ENCODE assay signal across 1 cellular context in genomic region chr12:79935021-79935623, GRCh38.
TF ChIP-seq lines count a peak whose summit lies in the region.

PPP1R12A (minus strand) TSS chr12:79935097; CDS start chr12:79934931, 166 bp downstream.

TF ChIP-seq in WTC11, 78 proteins besides CTCF, POLR2A, EP300 and RAD21 (continued from another document):
- TF ChIP-seq ATF3 (CRISPR knock-in tag; conservative IDR thresholded peaks at IDR 0.05) = no peak
TF ChIP-seq in WTC11: peak in this region for 17.
